In genomic region chr9:98010450-98010849, GRCh38 we compare ENCODE assay signal across 8 cellular contexts. TPM values are rescaled to one million over a fixed set of nuclear protein-coding genes. Genes with fewer than 3 reads are reported as not detected.
A peak's percentile ranks its signal among the peaks of the same experiment; 100 is the strongest.
DNase-seq lines count a peak whose midpoint lies in the region; ATAC-seq and TF ChIP-seq lines count a peak whose summit lies in the region.

No MANE protein-coding gene starts in this region.

- H3K4me1 Mint-ChIP-seq in WTC11 = peaks cover 3% of the 10 kb centered on the region

- H3K27me3 Mint-ChIP-seq in WTC11 (ENCODE audit: low read depth) = no peaks in the 10 kb centered on the region

- POLR2A ChIA-PET in WTC11 (lab: Charles Lee) = no interaction called here

- CTCF ChIA-PET in WTC11 (lab: Charles Lee) = interaction anchor here (1.0 to 1.4 kb wide), 2 partner anchors 24 to 27 kb away, joined by 3 to 10 read pairs; partner anchors contain the start of gene ANP32B

- TF ChIP-seq POLR2A in prostate gland (IDR thresholded peaks at IDR 0.05) = no peak

- WGBS in prostate gland = 36% methylated on average over 2 of the region's 2 CpGs

- H3K9me3 Mint-ChIP-seq in WTC11 = no peaks in the 10 kb centered on the region

- peaks cover 28% of the 10 kb centered on the region for H3K79me2 ChIP-seq in ACC112 (ENCODE audit: control insufficient read depth, insufficient read depth, low read length, unreplicated experiment)

- H3K4me3 ChIP-seq in ACC112 (ENCODE audit: low read depth, low read length) = no peak overlapping the region
- H3K4me3 ChIP-seq in prostate gland = no peak overlapping the region

- H3K9me3 ChIP-seq in prostate gland = no peaks in the 10 kb centered on the region

- no peak overlapping the region for H3K4me3 Mint-ChIP-seq in WTC11

- ATAC-seq in GM18861 (IDR thresholded peaks at IDR 0.05; ENCODE audit: unreplicated experiment) (peak; percentile 82), HG02970 (IDR thresholded peaks at IDR 0.05; ENCODE audit: low FRiP score, unreplicated experiment) (peak; percentile 83), WTC11 (peak; percentile 77), left colon (peak; percentile 95)

- DNase-seq in WTC11 (ENCODE audit: low spot score) (peak; percentile 16), left colon (peak in 1 of 2 donors; percentile 54), prostate gland (ENCODE audit: low spot score) (no peak), NCI-H446 (lab: John Stamatoyannopoulos, UW) (no peak), NCI-H1048 (lab: John Stamatoyannopoulos, UW) (no peak)

- peak overlapping the region; percentile 70 for H3K27ac ChIP-seq in ACC112 (ENCODE audit: low read depth, low read length)
- no peak overlapping the region for H3K27ac ChIP-seq in prostate gland

- H3K27me3 ChIP-seq in ACC112 (ENCODE audit: insufficient read depth, low read length) (no peaks in the 10 kb centered on the region), prostate gland (replicated peaks; ENCODE audit: insufficient read depth) (no peaks in the 10 kb centered on the region)

- peaks cover 56% of the 10 kb centered on the region for H3K36me3 ChIP-seq in ACC112 (ENCODE audit: insufficient read depth, low read length)
- H3K36me3 ChIP-seq in prostate gland = peaks cover 14 to 18% of the 10 kb centered on the region in 2 donors

- peaks cover 50% of the 10 kb centered on the region for H3K4me1 ChIP-seq in ACC112 (ENCODE audit: control insufficient read depth, insufficient read depth, low read length, unreplicated experiment)
- H3K4me1 ChIP-seq in prostate gland (replicated peaks) = no peaks in the 10 kb centered on the region

- H2AFZ ChIP-seq in ACC112 (ENCODE audit: low read length, unreplicated experiment) = no peak overlapping the region

- peaks cover 82% of the 10 kb centered on the region for H3K36me3 Mint-ChIP-seq in WTC11

- TF ChIP-seq CTCF in WTC11 (IDR thresholded peaks at IDR 0.05) (no peak), prostate gland (IDR thresholded peaks at IDR 0.05) (no peak)

- H3K27ac Mint-ChIP-seq in WTC11 = no peak overlapping the region

- intact Hi-C loops in left colon (cut with DNase I, micrococcal nuclease) = no loop called here
- intact Hi-C loops in prostate gland (cut with DNase I) = no loop called here

TF ChIP-seq in WTC11, 78 proteins besides CTCF, POLR2A, EP300 and RAD21:
- no peak for TF ChIP-seq ELF4 (CRISPR knock-in tag; IDR thresholded peaks at IDR 0.05; ENCODE audit: low read depth)
TF ChIP-seq in WTC11: peak in this region for 0.

RNA-seq across cellular contexts. Expression of gene ANP32B, which starts 27.3 kb away (rescaled TPM):
- total RNA-seq in WTC11 (2021) = 149 to 156 TPM (median 150 TPM) in 3 replicates
- total RNA-seq in left colon = 100 to 1,000 TPM in 1 of 2 donors, 10 to 100 TPM in 1; 98.2 to 137 TPM
- total RNA-seq in prostate gland = 10 to 100 TPM; 22.5 to 25.1 TPM

RNA-seq across cellular contexts. Expression of gene NANS, which starts 46.1 kb away (rescaled TPM):
- 57.9 to 66.7 TPM (median 61.3 TPM) in 3 replicates for total RNA-seq in WTC11 (2021)
- total RNA-seq in left colon = 100 to 1,000 TPM; 231 to 527 TPM
- total RNA-seq in prostate gland = 100 to 1,000 TPM; 160 to 318 TPM
